In the genomic region with DNA sequence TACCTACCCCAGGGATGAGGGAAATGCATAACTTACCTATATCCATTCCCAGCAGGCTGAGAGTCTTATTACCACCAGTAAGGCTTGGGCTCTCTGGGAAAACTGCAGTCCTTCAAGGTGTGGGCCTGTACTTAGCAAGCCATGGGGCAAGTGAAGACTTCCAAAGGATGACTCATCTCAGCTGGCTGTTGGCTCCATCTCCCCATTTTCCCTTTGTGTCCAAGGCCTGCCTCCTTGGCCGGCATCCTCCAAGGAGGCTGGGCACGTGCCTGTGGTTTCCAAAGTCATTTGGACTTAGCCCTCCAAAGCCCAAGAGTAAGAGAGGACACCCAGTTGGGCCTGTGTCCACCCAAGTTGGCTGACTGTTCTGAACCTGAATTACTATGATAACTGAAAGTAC, we compare ENCODE assay signal across 13 cellular contexts.
"Had no signal": no experiment of that assay in that cellular context is flagged by ENCODE, and none has a peak within 500 bp of the region (broad histone marks: within the 10 kb centered on the region; RNA-seq: fewer than 3 reads in every experiment).

No MANE protein-coding gene starts in this region.

- H3K36me3 ChIP-seq: upper lobe of right lung had no signal

- H3K27ac ChIP-seq: testis, upper lobe of right lung, VCaP had no signal

- H3K4me3 ChIP-seq: testis, upper lobe of right lung had no signal

- H3K9me3 ChIP-seq: testis, upper lobe of right lung had no signal

- ATAC-seq: activated T-cell treated with anti-CD3 and anti-CD28 coated beads, Interleukin-2, amount 50 U/mL, for 4 hours; effector memory CD8-positive, alpha-beta T cell; upper lobe of right lung had no signal

- DNase-seq: activated CD4-positive, alpha-beta memory T cell treated with anti-CD3 and anti-CD28 coated beads for 36 hours; activated gamma-delta T cell treated with Interleukin-2 at 50 U/mL for 16 hours; activated naive CD8-positive, alpha-beta T cell treated with anti-CD3 and anti-CD28 coated beads, Interleukin-2, amount 10 ng/mL, durations not matched to agents 7 days and 5 days; activated T-cell treated with anti-CD3 and anti-CD28 coated beads, Interleukin-2, amount 50 U/mL, for 4 hours; effector memory CD8-positive, alpha-beta T cell; foreskin fibroblast; head of caudate nucleus; stimulated activated CD4-positive, alpha-beta T cell treated with anti-CD3 and anti-CD28 coated beads, Interleukin-4, amount 100 ng/mL, for 1 hour; stimulated activated CD8-positive, alpha-beta memory T cell treated with anti-CD3 and anti-CD28 coated beads, Interleukin-4, amount 100 ng/mL, for 48 hours; SW 1271; testis; upper lobe of right lung had no signal

- H3K27me3 ChIP-seq: testis, upper lobe of right lung had no signal

- H3K4me1 ChIP-seq: testis, upper lobe of right lung had no signal
